Comparison of ENCODE assay signal across 24 cellular contexts in genomic region chr10:69139961-69140360, GRCh38. TPM values are rescaled to one million over a fixed set of nuclear protein-coding genes. Genes with fewer than 3 reads are reported as not detected.
DNase-seq lines count a peak whose midpoint lies in the region; ATAC-seq, FAIRE-seq and TF ChIP-seq lines count a peak whose summit lies in the region.
"Had no signal": no experiment of that assay in that cellular context is flagged by ENCODE, and none has a peak within 500 bp of the region (broad histone marks: within the 10 kb centered on the region; RNA-seq: fewer than 3 reads in every experiment).

No MANE protein-coding gene starts in this region.

- WGBS in HepG2 (ENCODE audit: low lambda C conversion rate) = 98% methylated on average over 2 of the region's 2 CpGs
- 96% methylated on average over 2 of the region's 2 CpGs for WGBS in right lobe of liver (ENCODE audit: insufficient coverage, low coverage, low lambda C conversion rate, missing lambda C conversion rate)
- WGBS in adrenal gland, 4 donors = 38 to 50% (median 48%) methylated on average over 2 of the region's 2 CpGs

- no peaks in the 10 kb centered on the region for H3K9me3 Mint-ChIP-seq in HFFc6
- no peaks in the 10 kb centered on the region for H3K9me3 Mint-ChIP-seq in central memory CD8-positive, alpha-beta T cell
- H3K9me3 Mint-ChIP-seq: CD14-positive monocyte; CD4-positive, alpha-beta T cell; CD8-positive, alpha-beta memory T cell; GM23338; H9 had no signal

- no peaks in the 10 kb centered on the region for H3K27me3 ChIP-seq in HepG2 (ENCODE audit: control insufficient read depth in 1 of 2, insufficient read depth in 2 of 2, low read length in 2 of 2)
- H3K27me3 ChIP-seq in right lobe of liver = no peaks in the 10 kb centered on the region
- no peaks in the 10 kb centered on the region for H3K27me3 ChIP-seq in adrenal gland
- H3K27me3 ChIP-seq: BLaER1 had no signal

- TF ChIP-seq CTCF in HepG2 (CRISPR knock-in tag; IDR thresholded peaks at IDR 0.05) (no peak), right lobe of liver (IDR thresholded peaks at IDR 0.05) (no peak), HFFc6 (IDR thresholded peaks at IDR 0.05) (no peak), adrenal gland (IDR thresholded peaks at IDR 0.05) (no peak)

- CTCF ChIA-PET in HepG2 (lab: Yijun Ruan, JAX; ENCODE audit: low intra/inter-chr PET ratio, low total read pairs) = no interaction called here

- TF ChIP-seq EP300 in HepG2 (IDR thresholded peaks at IDR 0.05; ENCODE audit: low read depth in 2 of 2, low read length in 2 of 2) (no peak), HepG2 (CRISPR knock-in tag; IDR thresholded peaks at IDR 0.05; ENCODE audit: borderline replicate concordance) (no peak)

- peaks cover 47% of the 10 kb centered on the region for H3K79me2 ChIP-seq in HepG2 (ENCODE audit: insufficient read depth, low read length)

- intact Hi-C loops in HepG2 (cut with micrococcal nuclease; ENCODE audit: unreplicated experiment) = no loop called here
- intact Hi-C loops in right lobe of liver (cut with DNase I) = no loop called here
- intact Hi-C loops in adrenal gland (cut with DNase I) = no loop called here

- POLR2A ChIA-PET in HepG2 (lab: Yijun Ruan, JAX) = no interaction called here

- BruUV-seq in HepG2 (replicated peaks; lab: Mats Ljungman, UMichigan) = no TSS peak

- H3K36me3 ChIP-seq in HepG2 (replicated peaks in 1 of 2; ENCODE audit: control insufficient read depth in 1 of 2, insufficient read depth in 2 of 2, low read length in 2 of 2) (peaks cover 4 to 17% of the 10 kb centered on the region in 2 experiments; a peak in 4 of 5 replicates), right lobe of liver (peaks cover 0 to 6% (median 0%) of the 10 kb centered on the region in 4 donors), adrenal gland (replicated peaks in 1 of 2) (peaks cover 0 to 10% of the 10 kb centered on the region in 2 donors)

- no peaks in the 10 kb centered on the region for H3K27me3 Mint-ChIP-seq in HFFc6 (ENCODE audit: insufficient read depth)
- H3K27me3 Mint-ChIP-seq in central memory CD8-positive, alpha-beta T cell = no peaks in the 10 kb centered on the region
- H3K27me3 Mint-ChIP-seq: B cell; CD4-positive, alpha-beta T cell; CD8-positive, alpha-beta memory T cell had no signal

- no peak overlapping the region for H3K9ac ChIP-seq in HepG2 (ENCODE audit: insufficient read depth, low read depth, low read length)
- H3K9ac ChIP-seq: BLaER1 had no signal

- H3K4me1 Mint-ChIP-seq in HFFc6 (ENCODE audit: low read depth) = peaks cover 10% of the 10 kb centered on the region
- H3K4me1 Mint-ChIP-seq in central memory CD8-positive, alpha-beta T cell = peaks cover 55% of the 10 kb centered on the region
- H3K4me1 Mint-ChIP-seq: CD14-positive monocyte, GM23338, H9 had no signal

- TF ChIP-seq RAD21 in HepG2 (CRISPR knock-in tag; IDR thresholded peaks at IDR 0.05) = no peak

- in situ Hi-C loops in HepG2 (cut with HindIII; ENCODE audit: extremely low pct_ligation_motif_present, low pct_unique_long_range_greater_than_20kb) = no loop called here

- H4K20me1 ChIP-seq in HepG2 (ENCODE audit: insufficient read depth, low read length) = peaks cover 5% of the 10 kb centered on the region; the same call in 1 of the 2 replicates

- TF ChIP-seq POLR2A in HepG2 (IDR thresholded peaks at IDR 0.05; ENCODE audit: insufficient read depth in 1 of 2, low read depth in 2 of 2, low read length in 2 of 2) (no peak), right lobe of liver (IDR thresholded peaks at IDR 0.05) (no peak), adrenal gland (IDR thresholded peaks at IDR 0.05) (no peak)

- no peak overlapping the region for H3K27ac ChIP-seq in HepG2 (ENCODE audit: extremely low read length, insufficient read depth, low read length)
- no peak overlapping the region for H3K27ac ChIP-seq in right lobe of liver
- peak overlapping the region in 3 of 5 donors; percentile 44 to 77 (median 73) for H3K27ac ChIP-seq in adrenal gland
- H3K27ac ChIP-seq: 22Rv1, BLaER1 had no signal

- H3K4me2 ChIP-seq in HepG2 (ENCODE audit: low read depth, low read length) = no peak overlapping the region
- H3K4me2 ChIP-seq: BLaER1, GM23338 had no signal

- H3K9me3 ChIP-seq in HepG2 (ENCODE audit: low read length) (no peaks in the 10 kb centered on the region), right lobe of liver (no peaks in the 10 kb centered on the region), adrenal gland (replicated peaks in 1 of 3) (no peaks in the 10 kb centered on the region)
- H3K9me3 ChIP-seq: BLaER1 had no signal

- H2AFZ ChIP-seq in HepG2 (ENCODE audit: low read length) = no peak overlapping the region
- H2AFZ ChIP-seq: GM23338 had no signal

- no peak for DNase-seq in HepG2 (ENCODE audit: low spot score)
- DNase-seq in right lobe of liver = no peak
- no peak for DNase-seq in HFFc6
- DNase-seq in adrenal gland = peak; percentile 42 to 77 (median 67)
- no peak for DNase-seq in central memory CD8-positive, alpha-beta T cell (ENCODE audit: low spot score in 2 of 2)
- no peak for DNase-seq in NCI-H2171 treated with DMSO at 0.1 percent for 48 hours (lab: John Stamatoyannopoulos, UW)
- no peak for DNase-seq in C1 segment of cervical spinal cord (lab: John Stamatoyannopoulos, UW)
- DNase-seq: CD4-positive, alpha-beta T cell; CD8-positive, alpha-beta memory T cell; DMS 273 treated with DMSO at 0.1 percent for 48 hours; DMS79; H9 had no signal

- H3K36me3 Mint-ChIP-seq in HFFc6 (ENCODE audit: low read depth) = peaks cover 7% of the 10 kb centered on the region
- peaks cover 31% of the 10 kb centered on the region for H3K36me3 Mint-ChIP-seq in central memory CD8-positive, alpha-beta T cell (ENCODE audit: insufficient read depth)

- no peak overlapping the region for H3K4me3 ChIP-seq in HepG2 (replicated peaks in 1 of 3; ENCODE audit: insufficient read depth in 1 of 3, low read depth in 2 of 3, low read length in 3 of 3)
- H3K4me3 ChIP-seq in right lobe of liver = no peak overlapping the region
- H3K4me3 ChIP-seq in adrenal gland = no peak overlapping the region
- H3K4me3 ChIP-seq: BLaER1, GM23338 had no signal

- peak overlapping the region; percentile 43; the same call in 1 of the 2 replicates for H3K27ac Mint-ChIP-seq in HFFc6
- peak overlapping the region; percentile 48 for H3K27ac Mint-ChIP-seq in central memory CD8-positive, alpha-beta T cell (ENCODE audit: low read depth)
- H3K27ac Mint-ChIP-seq: B cell; CD4-positive, alpha-beta T cell; GM23338; H9 had no signal

- ATAC-seq in HepG2 = no peak
- no peak for ATAC-seq in right lobe of liver
- ATAC-seq in central memory CD8-positive, alpha-beta T cell (replicated peaks; ENCODE audit: extremely low read depth, poor library complexity, severe bottlenecking) = no peak
- ATAC-seq in HG03045 (IDR thresholded peaks at IDR 0.05; ENCODE audit: unreplicated experiment) = no peak
- ATAC-seq: GM23338, HCT116 had no signal

- no peak overlapping the region for H3K4me3 Mint-ChIP-seq in HFFc6
- H3K4me3 Mint-ChIP-seq in central memory CD8-positive, alpha-beta T cell = no peak overlapping the region
- H3K4me3 Mint-ChIP-seq: B cell; CD14-positive monocyte; CD4-positive, alpha-beta T cell; CD8-positive, alpha-beta memory T cell; GM23338; H9 had no signal

- H3K4me1 ChIP-seq in HepG2 (ENCODE audit: insufficient read depth, low read length) (no peaks in the 10 kb centered on the region), right lobe of liver (no peaks in the 10 kb centered on the region), adrenal gland (replicated peaks in 1 of 2) (peaks cover 13 to 28% of the 10 kb centered on the region in 2 donors)
- H3K4me1 ChIP-seq: BLaER1 had no signal

- no peak for FAIRE-seq in HepG2 (lab: Jason Lieb, UNC)
- FAIRE-seq: A204.1, D721Med, G401.6, GM12892, GM19239 had no signal

RNA-seq across cellular contexts. Expression of gene VPS26A, which starts 16.0 kb away (rescaled TPM):
- total RNA-seq in HepG2 (2016; rRNA removed; fragmentation: Illumina TruSeq; extraction: Trizol) (32.6 and 56.7 TPM in 2 replicates), right lobe of liver (10 to 100 TPM; 13.3 to 24.7 (median 19.3) TPM), adrenal gland (10 to 100 TPM; 16.5 to 59.4 (median 39.1) TPM)
- total RNA-seq in HepG2 (2016; cell fraction: cytosol; rRNA removed; fragmentation: Illumina TruSeq; extraction: Trizol; ENCODE audit: low read depth) = 7.0 and 10.6 TPM in 2 replicates
- 32.1 and 59.4 TPM in 2 replicates for total RNA-seq in HepG2 (2016; cell fraction: insoluble cytoplasmic fraction; rRNA removed; fragmentation: Illumina TruSeq; extraction: Trizol)
- 16.9 and 19.8 TPM in 2 replicates for total RNA-seq in HepG2 (2016; cell fraction: membrane; rRNA removed; fragmentation: Illumina TruSeq; extraction: Trizol)
- total RNA-seq in HepG2 (2016; cell fraction: nucleus; rRNA removed; fragmentation: Illumina TruSeq; extraction: Trizol) = 20.7 TPM in 2 replicates
- polyA plus RNA-seq in HepG2 (2011; rRNA removed) (10.3 and 12.9 TPM in 2 replicates), adrenal gland (10 to 100 TPM; 15.6 to 65.2 (median 20.4) TPM)
- polyA plus RNA-seq in HepG2 (2011; cell fraction: cytosol; rRNA removed) = 4.2 and 7.4 TPM in 2 replicates
- polyA plus RNA-seq in HepG2 (2011; cell fraction: nucleus; rRNA removed) = 1.7 and 3.0 TPM in 2 replicates
- polyA plus RNA-seq in HepG2 (2012) = 22.7 and 30.3 TPM in 2 replicates
- polyA plus RNA-seq in HepG2 (2016; cell fraction: cytosol; fragmentation: Illumina TruSeq; extraction: Trizol; ENCODE audit: low read depth) = 5.3 and 6.4 TPM in 2 replicates
- polyA plus RNA-seq in HepG2 (2016; cell fraction: insoluble cytoplasmic fraction; fragmentation: Illumina TruSeq; extraction: Trizol; ENCODE audit: low read depth) = 95.5 and 103 TPM in 2 replicates
- polyA plus RNA-seq in HepG2 (2016; cell fraction: membrane; fragmentation: Illumina TruSeq; extraction: Trizol; ENCODE audit: low read depth) = 14.3 and 15.6 TPM in 2 replicates
- polyA plus RNA-seq in HepG2 (2016; cell fraction: nucleus; fragmentation: Illumina TruSeq; extraction: Trizol; ENCODE audit: insufficient read depth, low read depth) = 36.5 and 37.9 TPM in 2 replicates
- polyA minus RNA-seq in HepG2 (2011; rRNA and poly(A)+ RNA removed; ENCODE audit: low replicate concordance) = 1.3 and 3.5 TPM in 2 replicates
- polyA minus RNA-seq in HepG2 (2011; cell fraction: cytosol; rRNA and poly(A)+ RNA removed) = 10.0 and 10.2 TPM in 2 replicates
- polyA minus RNA-seq in HepG2 (2011; cell fraction: nucleus; rRNA and poly(A)+ RNA removed) = 5.5 and 9.2 TPM in 2 replicates
- total RNA-seq in HFFc6 (2021; fragmentation: NEBNext Ultra II Directional; extraction: Animal tissue kit (Norgen Biotek cat#: 25700)) = 10 to 100 TPM; 47.9 to 62.8 (median 61.4) TPM

RNA-seq across cellular contexts. Expression of gene SUPV3L1, which starts 40.1 kb away (rescaled TPM):
- 45.7 and 57.0 TPM in 2 replicates for total RNA-seq in HepG2 (2016; rRNA removed; fragmentation: Illumina TruSeq; extraction: Trizol)
- total RNA-seq in HepG2 (2016; cell fraction: cytosol; rRNA removed; fragmentation: Illumina TruSeq; extraction: Trizol; ENCODE audit: low read depth) = 16.3 and 16.4 TPM in 2 replicates
- total RNA-seq in HepG2 (2016; cell fraction: insoluble cytoplasmic fraction; rRNA removed; fragmentation: Illumina TruSeq; extraction: Trizol) = 48.3 and 53.5 TPM in 2 replicates
- 23.2 and 25.0 TPM in 2 replicates for total RNA-seq in HepG2 (2016; cell fraction: membrane; rRNA removed; fragmentation: Illumina TruSeq; extraction: Trizol)
- total RNA-seq in HepG2 (2016; cell fraction: nucleus; rRNA removed; fragmentation: Illumina TruSeq; extraction: Trizol) = 31.1 and 39.6 TPM in 2 replicates
- 21.7 and 28.8 TPM in 2 replicates for polyA plus RNA-seq in HepG2 (2011; rRNA removed)
- 15.2 and 21.5 TPM in 2 replicates for polyA plus RNA-seq in HepG2 (2011; cell fraction: cytosol; rRNA removed)
- polyA plus RNA-seq in HepG2 (2011; cell fraction: nucleus; rRNA removed) = 29.2 and 34.2 TPM in 2 replicates
- 19.4 and 21.4 TPM in 2 replicates for polyA plus RNA-seq in HepG2 (2012)
- polyA plus RNA-seq in HepG2 (2016; cell fraction: cytosol; fragmentation: Illumina TruSeq; extraction: Trizol; ENCODE audit: low read depth) = 7.7 and 8.3 TPM in 2 replicates
- 49.1 and 52.2 TPM in 2 replicates for polyA plus RNA-seq in HepG2 (2016; cell fraction: insoluble cytoplasmic fraction; fragmentation: Illumina TruSeq; extraction: Trizol; ENCODE audit: low read depth)
- polyA plus RNA-seq in HepG2 (2016; cell fraction: membrane; fragmentation: Illumina TruSeq; extraction: Trizol; ENCODE audit: low read depth) = 16.3 and 17.1 TPM in 2 replicates
- polyA plus RNA-seq in HepG2 (2016; cell fraction: nucleus; fragmentation: Illumina TruSeq; extraction: Trizol; ENCODE audit: insufficient read depth, low read depth) = 57.9 and 62.9 TPM in 2 replicates
- polyA minus RNA-seq in HepG2 (2011; rRNA and poly(A)+ RNA removed; ENCODE audit: low replicate concordance) = 17.5 and 39.2 TPM in 2 replicates
- polyA minus RNA-seq in HepG2 (2011; cell fraction: cytosol; rRNA and poly(A)+ RNA removed) = 30.0 and 39.7 TPM in 2 replicates
- 34.5 and 55.4 TPM in 2 replicates for polyA minus RNA-seq in HepG2 (2011; cell fraction: nucleus; rRNA and poly(A)+ RNA removed)
- 10 to 100 TPM; 18.4 to 28.5 (median 22.6) TPM for total RNA-seq in right lobe of liver
- 10 to 100 TPM; 26.4 to 31.0 (median 28.9) TPM for total RNA-seq in HFFc6 (2021; fragmentation: NEBNext Ultra II Directional; extraction: Animal tissue kit (Norgen Biotek cat#: 25700))
- total RNA-seq in adrenal gland = 10 to 100 TPM; 24.4 to 53.1 (median 33.6) TPM
- polyA plus RNA-seq in adrenal gland = 100 to 1,000 TPM in 2 of 3 donors, 10 to 100 TPM in 1; 54.8 to 165 (median 114) TPM

RNA-seq across cellular contexts. Expression of gene SRGN, which starts 52.1 kb away (rescaled TPM):
- total RNA-seq in HepG2 (2016; rRNA removed; fragmentation: Illumina TruSeq; extraction: Trizol) (0.09 TPM in 1 of 2 replicates, not detected in the other), right lobe of liver (10 to 100 TPM; 20.0 to 95.1 (median 31.9) TPM), adrenal gland (100 to 1,000 TPM in 5 of 8 donors, 10 to 100 TPM in 3; 43.4 to 156 (median 113) TPM)
- not detected in 2 replicates for total RNA-seq in HepG2 (2016; cell fraction: cytosol; rRNA removed; fragmentation: Illumina TruSeq; extraction: Trizol; ENCODE audit: low read depth)
- total RNA-seq in HepG2 (2016; cell fraction: insoluble cytoplasmic fraction; rRNA removed; fragmentation: Illumina TruSeq; extraction: Trizol) = not detected in 2 replicates
- not detected in 2 replicates for total RNA-seq in HepG2 (2016; cell fraction: membrane; rRNA removed; fragmentation: Illumina TruSeq; extraction: Trizol)
- total RNA-seq in HepG2 (2016; cell fraction: nucleus; rRNA removed; fragmentation: Illumina TruSeq; extraction: Trizol) = not detected in 2 replicates
- polyA plus RNA-seq in HepG2 (2011; rRNA removed) (not detected in 2 replicates), adrenal gland (100 to 1,000 TPM in 1 of 3 donors, 10 to 100 TPM in 2; 31.6 to 125 (median 38.5) TPM)
- polyA plus RNA-seq in HepG2 (2011; cell fraction: cytosol; rRNA removed) = 0.12 and 0.15 TPM in 2 replicates
- polyA plus RNA-seq in HepG2 (2011; cell fraction: nucleus; rRNA removed) = 0.14 TPM in 1 of 2 replicates, not detected in the other
- polyA plus RNA-seq in HepG2 (2012) = 0.21 TPM in 1 of 2 replicates, not detected in the other
- polyA plus RNA-seq in HepG2 (2016; cell fraction: cytosol; fragmentation: Illumina TruSeq; extraction: Trizol; ENCODE audit: low read depth) = not detected in 2 replicates
- polyA plus RNA-seq in HepG2 (2016; cell fraction: insoluble cytoplasmic fraction; fragmentation: Illumina TruSeq; extraction: Trizol; ENCODE audit: low read depth) = not detected in 2 replicates
- not detected in 2 replicates for polyA plus RNA-seq in HepG2 (2016; cell fraction: membrane; fragmentation: Illumina TruSeq; extraction: Trizol; ENCODE audit: low read depth)
- not detected in 2 replicates for polyA plus RNA-seq in HepG2 (2016; cell fraction: nucleus; fragmentation: Illumina TruSeq; extraction: Trizol; ENCODE audit: insufficient read depth, low read depth)
- 0.16 and 2.3 TPM in 2 replicates for polyA minus RNA-seq in HepG2 (2011; rRNA and poly(A)+ RNA removed; ENCODE audit: low replicate concordance)
- not detected in 2 replicates for polyA minus RNA-seq in HepG2 (2011; cell fraction: cytosol; rRNA and poly(A)+ RNA removed)
- not detected in 2 replicates for polyA minus RNA-seq in HepG2 (2011; cell fraction: nucleus; rRNA and poly(A)+ RNA removed)
- total RNA-seq in HFFc6 (2021; fragmentation: NEBNext Ultra II Directional; extraction: Animal tissue kit (Norgen Biotek cat#: 25700)) = 100 to 1,000 TPM; 128 to 471 (median 424) TPM
- total RNA-seq: GM23338, H9 had no signal
- polyA plus RNA-seq: GM23338 had no signal

Comparison
In these comparisons a context has a peak if more than half of its experiments do, and no peak if none do; other contexts are left out.
1. RNA of gene SRGN, which starts 52.1 kb away (total RNA-seq): 128 to 471 TPM in HFFc6, 43.4 to 156 TPM in adrenal gland and 20.0 to 95.1 TPM in right lobe of liver; 0.09 TPM in HepG2; every median in the first group is over 10 times any median in the second.
2. DNase-seq: peak in adrenal gland (7 of 7); none in HepG2 (single experiment), right lobe of liver (0 of 3), HFFc6 (single experiment), central memory CD8-positive, alpha-beta T cell (0 of 2), NCI-H2171 treated with DMSO at 0.1 percent for 48 hours (single experiment) and C1 segment of cervical spinal cord (0 of 14).
3. H3K27ac ChIP-seq: peak in adrenal gland (3 of 5); none in HepG2 (single experiment) and right lobe of liver (0 of 3).